In the genomic region with DNA sequence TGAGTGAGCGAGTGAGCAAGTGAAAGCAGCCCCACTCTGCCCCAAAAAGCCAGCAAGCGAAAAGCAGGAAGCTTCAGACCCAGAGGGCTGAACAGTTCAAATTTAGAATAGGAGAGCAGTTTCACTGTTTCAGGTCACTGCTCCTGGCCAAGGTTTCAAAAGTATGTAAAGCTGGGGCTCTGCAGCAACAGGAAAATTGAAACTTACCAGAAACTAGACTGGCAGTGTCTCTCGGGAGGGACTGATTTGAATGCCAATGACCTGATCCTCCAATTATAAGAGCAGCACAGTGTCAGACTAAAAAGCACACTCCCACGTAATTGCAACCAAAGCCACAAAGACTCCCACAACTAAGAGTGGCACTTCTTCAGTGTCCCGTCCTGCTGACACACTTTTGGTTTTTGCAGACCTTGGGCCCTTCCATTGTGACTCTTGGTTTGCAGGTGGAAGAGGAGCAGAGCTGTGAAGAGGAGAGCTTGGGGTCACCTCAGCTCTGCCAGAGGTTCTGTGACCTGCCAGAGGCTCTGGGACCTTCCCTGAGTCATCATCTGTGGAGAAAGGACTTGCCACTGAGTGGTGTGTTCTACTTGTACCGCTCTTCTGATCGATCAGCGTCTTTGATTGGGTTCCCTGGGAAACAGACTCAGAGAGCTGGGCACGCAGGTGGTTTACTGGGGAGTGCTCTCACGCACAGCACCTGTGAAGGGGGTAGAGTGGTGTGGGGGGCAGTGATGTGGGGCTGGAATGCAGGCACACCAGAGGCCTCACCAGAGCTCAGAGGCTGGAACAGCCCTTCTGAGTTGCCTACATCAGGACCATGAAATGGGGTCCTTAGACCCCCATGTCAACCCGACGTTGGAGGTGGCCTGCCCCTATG, we compare ENCODE assay signal across 9 cellular contexts. TPM values are rescaled to one million over a fixed set of nuclear protein-coding genes. Genes with fewer than 3 reads are reported as not detected.
DNase-seq lines count a peak whose midpoint lies in the region; ATAC-seq and TF ChIP-seq lines count a peak whose summit lies in the region.
"Had no signal": no experiment of that assay in that cellular context is flagged by ENCODE, and none has a peak within 500 bp of the region (broad histone marks: within the 10 kb centered on the region; RNA-seq: fewer than 3 reads in every experiment).

No MANE protein-coding gene starts in this region.

- H3K27ac Mint-ChIP-seq in activated T-helper 1 cell treated with anti-CD3 and anti-CD28 coated beads, Interleukin-12 subunit alpha, Interleukin-12 subunit beta, Interleukin-2, Interleukin-4 antibody, amounts not matched to agents 30 ng/mL and 10 ng/mL and 1 ng/mL, durations not matched to agents 14 hours and 24 hours and 36 hours: peak overlapping the region; percentile 16
- H3K27ac Mint-ChIP-seq: brain had no signal

- CTCF ChIA-PET in PC-3 (lab: Charles Lee): no interaction called here

- peaks cover 0 to 3% of the 10 kb centered on the region in 2 donors for H3K4me1 ChIP-seq in ascending aorta
- peaks cover 6% of the 10 kb centered on the region for H3K4me1 ChIP-seq in PC-3 (ENCODE audit: insufficient read depth, low read length)

- H3K9me3 ChIP-seq in ascending aorta (peaks cover 0 to 10% of the 10 kb centered on the region in 2 donors), PC-3 (ENCODE audit: low read length) (no peaks in the 10 kb centered on the region)

- peaks cover 10% of the 10 kb centered on the region for H3K9me3 Mint-ChIP-seq in activated T-helper 1 cell treated with anti-CD3 and anti-CD28 coated beads, Interleukin-12 subunit alpha, Interleukin-12 subunit beta, Interleukin-2, Interleukin-4 antibody, amounts not matched to agents 30 ng/mL and 10 ng/mL and 1 ng/mL, durations not matched to agents 14 hours and 24 hours and 36 hours

- POLR2A ChIA-PET in PC-3 (lab: Charles Lee; ENCODE audit: unreplicated experiment): no interaction called here

- no peak overlapping the region for H2AFZ ChIP-seq in PC-3 (ENCODE audit: low read length)

- no peak overlapping the region for H3K9ac ChIP-seq in PC-3 (ENCODE audit: low read length)

- no peaks in the 10 kb centered on the region for H4K20me1 ChIP-seq in PC-3 (ENCODE audit: low read length)

- intact Hi-C loops in activated T-helper 1 cell treated with anti-CD3 and anti-CD28 coated beads, Interleukin-12 subunit alpha, Interleukin-12 subunit beta, Interleukin-2, Interleukin-4 antibody, amounts not matched to agents 30 ng/mL and 10 ng/mL and 1 ng/mL, durations not matched to agents 14 hours and 24 hours and 36 hours (cut with micrococcal nuclease): loop anchor here (1.0 kb wide), 2 partner anchors 8 to 49 kb away; no protein-coding TSS in a partner anchor
- intact Hi-C loops in ascending aorta (cut with DNase I) (no loop called here), PC-3 (cut with micrococcal nuclease) (no loop called here)

- H3K27me3 Mint-ChIP-seq in activated T-helper 1 cell treated with anti-CD3 and anti-CD28 coated beads, Interleukin-12 subunit alpha, Interleukin-12 subunit beta, Interleukin-2, Interleukin-4 antibody, amounts not matched to agents 30 ng/mL and 10 ng/mL and 1 ng/mL, durations not matched to agents 14 hours and 24 hours and 36 hours (ENCODE audit: insufficient read depth): peaks cover 10% of the 10 kb centered on the region

- no peaks in the 10 kb centered on the region for H3K9me2 ChIP-seq in PC-3 (replicated peaks; ENCODE audit: low read length)

- H3K4me2 ChIP-seq in PC-3 (ENCODE audit: low read length): no peak overlapping the region

- H3K4me1 Mint-ChIP-seq in activated T-helper 1 cell treated with anti-CD3 and anti-CD28 coated beads, Interleukin-12 subunit alpha, Interleukin-12 subunit beta, Interleukin-2, Interleukin-4 antibody, amounts not matched to agents 30 ng/mL and 10 ng/mL and 1 ng/mL, durations not matched to agents 14 hours and 24 hours and 36 hours (ENCODE audit: low read depth): peaks cover 8% of the 10 kb centered on the region

- H3K27ac ChIP-seq in ascending aorta (no peak overlapping the region), PC-3 (ENCODE audit: low read length) (no peak overlapping the region)

- BruUV-seq in PC-3 (replicated peaks; lab: Mats Ljungman, UMichigan): no TSS peak

- H3K27me3 ChIP-seq in ascending aorta (no peaks in the 10 kb centered on the region), PC-3 (ENCODE audit: low read length) (no peaks in the 10 kb centered on the region)

- no peak overlapping the region for H3K4me3 Mint-ChIP-seq in activated T-helper 1 cell treated with anti-CD3 and anti-CD28 coated beads, Interleukin-12 subunit alpha, Interleukin-12 subunit beta, Interleukin-2, Interleukin-4 antibody, amounts not matched to agents 30 ng/mL and 10 ng/mL and 1 ng/mL, durations not matched to agents 14 hours and 24 hours and 36 hours
- H3K4me3 Mint-ChIP-seq: brain had no signal

- no peaks in the 10 kb centered on the region for H3K79me2 ChIP-seq in PC-3 (ENCODE audit: low read length)

- peak; percentile 54 for ATAC-seq in GM19468 (IDR thresholded peaks at IDR 0.05; ENCODE audit: extremely low read depth, unreplicated experiment)
- ATAC-seq in HG03280 (IDR thresholded peaks at IDR 0.05; ENCODE audit: unreplicated experiment): peak; percentile 80
- no peak for ATAC-seq in PC-3

- in situ Hi-C loops in GM13977 (cut with MboI; ENCODE audit: low pct_unique_long_range_greater_than_20kb, low sequenced_read_pairs, unreplicated experiment): no loop called here

- DNase-seq in GM13977 (ENCODE audit: low spot score) (peak; percentile 83), ascending aorta (ENCODE audit: low spot score in 2 of 2) (no peak), NCI-H2227 treated with DMSO at 0.1 percent for 48 hours (lab: John Stamatoyannopoulos, UW) (no peak), NCI-H2107 (lab: John Stamatoyannopoulos, UW) (no peak), PC-3 (no peak)
- DNase-seq in activated T-helper 1 cell treated with anti-CD3 and anti-CD28 coated beads, Interleukin-12 subunit alpha, Interleukin-12 subunit beta, Interleukin-2, Interleukin-4 antibody, amounts not matched to agents 30 ng/mL and 10 ng/mL and 1 ng/mL, durations not matched to agents 14 hours and 24 hours and 36 hours (ENCODE audit: low spot score): peak; percentile 4

- H3K36me3 ChIP-seq in ascending aorta (no peaks in the 10 kb centered on the region), PC-3 (ENCODE audit: low read depth, low read length) (no peaks in the 10 kb centered on the region)

- TF ChIP-seq CTCF in GM13977 (IDR thresholded peaks at IDR 0.05; ENCODE audit: extremely low read depth, insufficient read depth, missing control alignments): no peak
- TF ChIP-seq CTCF in ascending aorta (IDR thresholded peaks at IDR 0.05): no peak
- TF ChIP-seq CTCF in PC-3 (conservative IDR thresholded peaks at IDR 0.05; ENCODE audit: low read depth, low read length): no peak

- peaks cover 6% of the 10 kb centered on the region for H3K36me3 Mint-ChIP-seq in activated T-helper 1 cell treated with anti-CD3 and anti-CD28 coated beads, Interleukin-12 subunit alpha, Interleukin-12 subunit beta, Interleukin-2, Interleukin-4 antibody, amounts not matched to agents 30 ng/mL and 10 ng/mL and 1 ng/mL, durations not matched to agents 14 hours and 24 hours and 36 hours (ENCODE audit: low read depth)
- H3K36me3 Mint-ChIP-seq: brain had no signal

- no peaks in the 10 kb centered on the region for H3F3A ChIP-seq in PC-3 (ENCODE audit: low read length, unreplicated experiment)

- H3K4me3 ChIP-seq in ascending aorta: no peak overlapping the region
- no peak overlapping the region for H3K4me3 ChIP-seq in PC-3 (ENCODE audit: low read length)

RNA-seq across cellular contexts. Expression of a gene that starts 52.7 kb away (rescaled TPM):
- 40.6 and 43.6 TPM in 2 replicates for total RNA-seq in activated T-helper 1 cell treated with anti-CD3 and anti-CD28 coated beads, Interleukin-12 subunit alpha, Interleukin-12 subunit beta, Interleukin-2, Interleukin-4 antibody, amounts not matched to agents 30 ng/mL and 10 ng/mL and 1 ng/mL, durations not matched to agents 14 hours and 24 hours and 36 hours
- total RNA-seq in ascending aorta (288 TPM), PC-3 (2014; rRNA removed) (0.18 TPM in 1 of 2 replicates, not detected in the other)

Comparison
In these comparisons a context has a peak if more than half of its experiments do, and no peak if none do; other contexts are left out.
1. DNase-seq: peak in GM13977 (single experiment) and activated T-helper 1 cell treated with anti-CD3 and anti-CD28 coated beads, Interleukin-12 subunit alpha, Interleukin-12 subunit beta, Interleukin-2, Interleukin-4 antibody, amounts not matched to agents 30 ng/mL and 10 ng/mL and 1 ng/mL, durations not matched to agents 14 hours and 24 hours and 36 hours (single experiment); none in ascending aorta (0 of 2), NCI-H2227 treated with DMSO at 0.1 percent for 48 hours (single experiment), NCI-H2107 (single experiment) and PC-3 (single experiment).
2. RNA of a gene that starts 52.7 kb away (total RNA-seq): 288 TPM in ascending aorta (single experiment) and 40.6 to 43.6 TPM in activated T-helper 1 cell treated with anti-CD3 and anti-CD28 coated beads, Interleukin-12 subunit alpha, Interleukin-12 subunit beta, Interleukin-2, Interleukin-4 antibody, amounts not matched to agents 30 ng/mL and 10 ng/mL and 1 ng/mL, durations not matched to agents 14 hours and 24 hours and 36 hours; 0.18 TPM in PC-3; every median in the first group is over 10 times any median in the second.